Comparison of ENCODE assay signal across 21 cellular contexts in genomic region chr11:34495724-34496377, GRCh38. TPM values are rescaled to one million over a fixed set of nuclear protein-coding genes. Genes with fewer than 3 reads are reported as not detected.
DNase-seq lines count a peak whose midpoint lies in the region; ATAC-seq, FAIRE-seq and TF ChIP-seq lines count a peak whose summit lies in the region.
"Had no signal": no experiment of that assay in that cellular context is flagged by ENCODE, and none has a peak within 500 bp of the region (broad histone marks: within the 10 kb centered on the region; RNA-seq: fewer than 3 reads in every experiment).

No MANE protein-coding gene starts in this region.

- peak; percentile 33 for DNase-seq in H7
- DNase-seq in NCI-H446 treated with DMSO at 0.1 percent for 48 hours (lab: John Stamatoyannopoulos, UW) = peak; percentile 50
- peak; percentile 79 for DNase-seq in bronchial epithelial cell (ENCODE audit: low read depth)
- peak; percentile 83 for DNase-seq in smooth muscle cell of the brain vasculature (ENCODE audit: low read depth, low spot score)
- DNase-seq in putamen (ENCODE audit: low spot score) = no peak
- no peak for DNase-seq in ecto neural progenitor cell (ENCODE audit: low spot score)
- no peak for DNase-seq in H54 (ENCODE audit: insufficient read length, low spot score)
- DNase-seq: activated effector memory CD4-positive, alpha-beta T cell treated with Interleukin-2 at 50 U/mL for 16 hours; AML-193; Kasumi-1; NCI-H1417 treated with DMSO at 0.1 percent for 48 hours; NCI-H510A treated with DMSO at 0.1 percent for 48 hours; SHP77; small intestine; T-helper 2 cell had no signal

- H3K27me3 ChIP-seq in H7 (ENCODE audit: control insufficient read depth, insufficient read depth, low read length) (no peaks in the 10 kb centered on the region), bronchial epithelial cell (ENCODE audit: control insufficient read depth, insufficient read depth, low read length) (no peaks in the 10 kb centered on the region)
- H3K27me3 ChIP-seq: adrenal gland had no signal

- no peak for TF ChIP-seq POLR2A in H54 (IDR thresholded peaks at IDR 0.05; ENCODE audit: low read depth, low read length)

- no peak overlapping the region for H3K4me3 ChIP-seq in H7 (ENCODE audit: insufficient read depth, low read depth, low read length)
- H3K4me3 ChIP-seq in bronchial epithelial cell (ENCODE audit: low read depth, low read length) = no peak overlapping the region
- H3K4me3 ChIP-seq: adrenal gland had no signal

- H3K36me3 ChIP-seq in H7 (replicated peaks; ENCODE audit: control insufficient read depth, insufficient read depth, low read length) (no peaks in the 10 kb centered on the region; the same call in 1 of the 2 replicates), bronchial epithelial cell (ENCODE audit: control insufficient read depth, insufficient read depth, low read length) (no peaks in the 10 kb centered on the region)
- H3K36me3 ChIP-seq: adrenal gland had no signal

- FAIRE-seq in bronchial epithelial cell (lab: Jason Lieb, UNC) (no peak), H54 (lab: Jason Lieb, UNC) (no peak)
- FAIRE-seq: endometrium, small intestine had no signal

- no peak for TF ChIP-seq CTCF in bronchial epithelial cell (IDR thresholded peaks at IDR 0.05; ENCODE audit: insufficient read depth, low read length, severe bottlenecking)

- ATAC-seq in HG02623 (IDR thresholded peaks at IDR 0.05; ENCODE audit: unreplicated experiment) = no peak
- ATAC-seq: left lobe of liver had no signal

RNA-seq across cellular contexts. Expression of gene ELF5, which starts 17.7 kb away (rescaled TPM):
- total RNA-seq in H7 (2014; rRNA removed; shearing (Covaris generic)) = not detected in 2 replicates
- total RNA-seq in bronchial epithelial cell = 0.53 and 3.7 TPM in 2 replicates
- total RNA-seq: adrenal gland, chondrocyte, osteoblast had no signal

RNA-seq across cellular contexts. Expression of gene CAT, which starts 57.1 kb away (rescaled TPM):
- not detected in 2 replicates for total RNA-seq in H7 (2014; rRNA removed; shearing (Covaris generic))
- 12.9 and 24.1 TPM in 2 replicates for total RNA-seq in bronchial epithelial cell

Comparison
In these comparisons a context has a peak if more than half of its experiments do, and no peak if none do; other contexts are left out.
1. DNase-seq: peak in H7 (single experiment), NCI-H446 treated with DMSO at 0.1 percent for 48 hours (single experiment), bronchial epithelial cell (single experiment) and smooth muscle cell of the brain vasculature (single experiment); none in putamen (single experiment), ecto neural progenitor cell (single experiment) and H54 (single experiment).
2. RNA of gene CAT, which starts 57.1 kb away (total RNA-seq): 12.9 to 24.1 TPM in bronchial epithelial cell; not detected in H7; every median in the first group is over 10 times any median in the second.